Comparison of ENCODE assay signal across 13 cellular contexts in genomic region chr9:111068816-111069215, GRCh38. TPM values are rescaled to one million over a fixed set of nuclear protein-coding genes. Genes with fewer than 3 reads are reported as not detected.
A peak's percentile ranks its signal among the peaks of the same experiment; 100 is the strongest.
DNase-seq lines count a peak whose midpoint lies in the region; ATAC-seq, FAIRE-seq and TF ChIP-seq lines count a peak whose summit lies in the region.
"Had no signal": no experiment of that assay in that cellular context is flagged by ENCODE, and none has a peak within 500 bp of the region (broad histone marks: within the 10 kb centered on the region; RNA-seq: fewer than 3 reads in every experiment).

No MANE protein-coding gene starts in this region.

- H3K4me3 Mint-ChIP-seq in nephron = peak overlapping the region in 1 of 3 experiments; percentile 3
- H3K4me3 Mint-ChIP-seq in CD8-positive, alpha-beta T cell = no peak overlapping the region
- H3K4me3 Mint-ChIP-seq: activated T-cell treated with anti-CD3 and anti-CD28 coated beads, Interleukin-2, amount 50 U/mL, for 4 hours; endodermal cell; IgD-negative memory B cell had no signal

- H3K27me3 ChIP-seq in uterus = no peaks in the 10 kb centered on the region
- no peaks in the 10 kb centered on the region for H3K27me3 ChIP-seq in CD8-positive, alpha-beta T cell (ENCODE audit: insufficient read depth, low read length)
- H3K27me3 ChIP-seq: brain microvascular endothelial cell had no signal

- DNase-seq in NOMO-1 treated with DMSO at 0.1 percent for 48 hours (lab: John Stamatoyannopoulos, UW; ENCODE audit: unreplicated experiment) (peak; percentile 93), fibroblast of the aortic adventitia (ENCODE audit: low read depth) (peak; percentile 73), uterus (no peak), RCC 7860 (ENCODE audit: low spot score) (no peak), activated gamma-delta T cell treated with Interleukin-2 at 50 U/mL for 16 hours (no peak)
- no peak for DNase-seq in CD8-positive, alpha-beta T cell
- DNase-seq: activated T-cell treated with anti-CD3 and anti-CD28 coated beads, Interleukin-2, amount 50 U/mL, for 4 hours; brain microvascular endothelial cell; endodermal cell; NCI-H187; substantia nigra had no signal

- H3K4me1 Mint-ChIP-seq in nephron = peaks cover 39% of the 10 kb centered on the region
- no peaks in the 10 kb centered on the region for H3K4me1 Mint-ChIP-seq in CD8-positive, alpha-beta T cell (ENCODE audit: low read depth)
- H3K4me1 Mint-ChIP-seq: endodermal cell had no signal

- no peak for FAIRE-seq in RCC 7860 (lab: Jason Lieb, UNC)

- no peak for TF ChIP-seq CTCF in fibroblast of the aortic adventitia (IDR thresholded peaks at IDR 0.05; ENCODE audit: insufficient read depth, low read length)
- no peak for TF ChIP-seq CTCF in nephron (IDR thresholded peaks at IDR 0.05; ENCODE audit: unreplicated experiment in 3 of 3)
- TF ChIP-seq CTCF in uterus (IDR thresholded peaks at IDR 0.05) = no peak
- TF ChIP-seq CTCF in CD8-positive, alpha-beta T cell (IDR thresholded peaks at IDR 0.05) = no peak

- no peak for TF ChIP-seq POLR2A in uterus (IDR thresholded peaks at IDR 0.05)

- H3K36me3 Mint-ChIP-seq in nephron (ENCODE audit: low read depth) = no peaks in the 10 kb centered on the region
- H3K36me3 Mint-ChIP-seq in CD8-positive, alpha-beta T cell = no peaks in the 10 kb centered on the region
- H3K36me3 Mint-ChIP-seq: IgD-negative memory B cell had no signal

- peaks cover 4% of the 10 kb centered on the region for H3K27me3 Mint-ChIP-seq in nephron (ENCODE audit: low read depth)
- H3K27me3 Mint-ChIP-seq in CD8-positive, alpha-beta T cell (ENCODE audit: low read depth) = no peaks in the 10 kb centered on the region
- H3K27me3 Mint-ChIP-seq: IgD-negative memory B cell had no signal

- no peak for ATAC-seq in CD8-positive, alpha-beta T cell
- ATAC-seq: activated T-cell treated with anti-CD3 and anti-CD28 coated beads, Interleukin-2, amount 50 U/mL, for 4 hours had no signal

- H3K36me3 ChIP-seq in uterus = no peaks in the 10 kb centered on the region
- no peaks in the 10 kb centered on the region for H3K36me3 ChIP-seq in CD8-positive, alpha-beta T cell (ENCODE audit: insufficient read depth, low read length)
- H3K36me3 ChIP-seq: brain microvascular endothelial cell had no signal

- no peaks in the 10 kb centered on the region for H3K9me3 Mint-ChIP-seq in nephron
- no peaks in the 10 kb centered on the region for H3K9me3 Mint-ChIP-seq in CD8-positive, alpha-beta T cell
- H3K9me3 Mint-ChIP-seq: activated T-cell treated with anti-CD3 and anti-CD28 coated beads, Interleukin-2, amount 50 U/mL, for 4 hours; endodermal cell had no signal

- POLR2A ChIA-PET in CD8-positive, alpha-beta T cell (lab: Charles Lee) = no interaction called here

- peak overlapping the region; percentile 62 to 72 for H3K27ac ChIP-seq in uterus
- no peak overlapping the region for H3K27ac ChIP-seq in CD8-positive, alpha-beta T cell (ENCODE audit: low read depth, low read length)
- H3K27ac ChIP-seq: brain microvascular endothelial cell had no signal

- no peak overlapping the region for H3K4me3 ChIP-seq in fibroblast of the aortic adventitia (ENCODE audit: low read depth, low read length)
- H3K4me3 ChIP-seq in uterus = no peak overlapping the region
- H3K4me3 ChIP-seq in CD8-positive, alpha-beta T cell (ENCODE audit: low read depth, low read length) = no peak overlapping the region

- intact Hi-C loops in uterus (cut with DNase I; ENCODE audit: low total_unique reads) = no loop called here
- intact Hi-C loops in CD8-positive, alpha-beta T cell (cut with DNase I, micrococcal nuclease) = no loop called here

- no peaks in the 10 kb centered on the region for H3K9me3 ChIP-seq in uterus
- H3K9me3 ChIP-seq in CD8-positive, alpha-beta T cell (ENCODE audit: low read length) = no peaks in the 10 kb centered on the region

- H3K27ac Mint-ChIP-seq in nephron = peak overlapping the region; percentile 88 to 98 (median 98)
- no peak overlapping the region for H3K27ac Mint-ChIP-seq in CD8-positive, alpha-beta T cell
- H3K27ac Mint-ChIP-seq: endodermal cell, IgD-negative memory B cell had no signal

- no peaks in the 10 kb centered on the region for H3K4me1 ChIP-seq in uterus
- H3K4me1 ChIP-seq in CD8-positive, alpha-beta T cell (ENCODE audit: insufficient read depth, low read length) = no peaks in the 10 kb centered on the region

- CTCF ChIA-PET in CD8-positive, alpha-beta T cell (lab: Charles Lee) = no interaction called here

RNA-seq across cellular contexts. Expression of gene LPAR1, which starts 30.5 kb away (rescaled TPM):
- 39.2 and 265 TPM in 2 replicates for total RNA-seq in fibroblast of the aortic adventitia (ENCODE audit: low replicate concordance)
- total RNA-seq in uterus = 10 to 100 TPM; 12.3 to 68.0 (median 51.0) TPM
- not detected for total RNA-seq in CD8-positive, alpha-beta T cell

Comparison
In these comparisons a context has a peak if more than half of its experiments do, and no peak if none do; other contexts are left out.
1. DNase-seq: peak in NOMO-1 treated with DMSO at 0.1 percent for 48 hours (single experiment) and fibroblast of the aortic adventitia (single experiment); none in uterus (0 of 2), RCC 7860 (single experiment), CD8-positive, alpha-beta T cell (0 of 7) and activated gamma-delta T cell treated with Interleukin-2 at 50 U/mL for 16 hours (single experiment).
2. RNA of gene LPAR1, which starts 30.5 kb away (total RNA-seq): 39.2 to 265 TPM in fibroblast of the aortic adventitia and 12.3 to 68.0 TPM in uterus; not detected in CD8-positive, alpha-beta T cell; every median in the first group is over 10 times any median in the second.